Comparison of ENCODE assay signal across 9 cellular contexts in genomic region chr1:101112051-101112770, GRCh38.
DNase-seq lines count a peak whose midpoint lies in the region; ATAC-seq lines count a peak whose summit lies in the region.
"Had no signal": no experiment of that assay in that cellular context is flagged by ENCODE, and none has a peak within 500 bp of the region (broad histone marks: within the 10 kb centered on the region; RNA-seq: fewer than 3 reads in every experiment).

No MANE protein-coding gene starts in this region.

- DNase-seq in activated CD4-positive, alpha-beta T cell treated with anti-CD3 and anti-CD28 coated beads, Interleukin-2, amount 50 U/mL, for 24 hours (ENCODE audit: low read depth in 1 of 2, low spot score in 1 of 2): peak; percentile 20 to 54
- DNase-seq in globus pallidus (ENCODE audit: low spot score): peak; percentile 21
- peak; percentile 67 for DNase-seq in stimulated activated CD4-positive, alpha-beta T cell treated with anti-CD3 and anti-CD28 coated beads, Interleukin-1b, Interleukin-23, amount 100 ng/mL, for 48 hours
- DNase-seq in NCI-H748 treated with DMSO at 0.1 percent for 48 hours (lab: John Stamatoyannopoulos, UW): no peak
- no peak for DNase-seq in NCI-H1105 (lab: John Stamatoyannopoulos, UW)

- ATAC-seq in GM19438 (IDR thresholded peaks at IDR 0.05; ENCODE audit: low read depth, unreplicated experiment) (peak; percentile 90), HG03442 (IDR thresholded peaks at IDR 0.05; ENCODE audit: unreplicated experiment) (peak; percentile 90), HG03571 (IDR thresholded peaks at IDR 0.05; ENCODE audit: unreplicated experiment) (no peak)
- ATAC-seq: Panc1 had no signal

Comparison
In these comparisons a context has a peak if more than half of its experiments do, and no peak if none do; other contexts are left out.
1. DNase-seq: peak in activated CD4-positive, alpha-beta T cell treated with anti-CD3 and anti-CD28 coated beads, Interleukin-2, amount 50 U/mL, for 24 hours (2 of 2), globus pallidus (single experiment) and stimulated activated CD4-positive, alpha-beta T cell treated with anti-CD3 and anti-CD28 coated beads, Interleukin-1b, Interleukin-23, amount 100 ng/mL, for 48 hours (single experiment); none in NCI-H748 treated with DMSO at 0.1 percent for 48 hours (single experiment) and NCI-H1105 (single experiment).